25 cellular contexts compared by ENCODE assay signal in genomic region chr18:13775058-13775457, GRCh38. TPM values are rescaled to one million over a fixed set of nuclear protein-coding genes. Genes with fewer than 3 reads are reported as not detected.
"Had no signal": no experiment of that assay in that cellular context is flagged by ENCODE, and none has a peak within 500 bp of the region (broad histone marks: within the 10 kb centered on the region; RNA-seq: fewer than 3 reads in every experiment).

No MANE protein-coding gene starts in this region.

- H3K36me3 ChIP-seq: MG63, SJSA1 had no signal

- H3K4me3 ChIP-seq: MG63, SJSA1, SK-N-MC had no signal

- FAIRE-seq: HepG2, RCC 7860 had no signal

- H3K27ac ChIP-seq: SJSA1, SK-N-MC had no signal

- H3K4me1 ChIP-seq: SJSA1 had no signal

- DNase-seq: IMR-90, Karpas-422, KG1, MG63, NCI-H1092, NCI-H1105 treated with DMSO at 0.1 percent for 48 hours, NCI-H1436, NCI-H187, NCI-H2029, NCI-H2081 treated with DMSO at 0.1 percent for 48 hours, NCI-H2171, NCI-H226, NCI-H446, NCI-H510A, NCI-H524 treated with DMSO at 0.1 percent for 48 hours, NCI-H69, NCI-H774, Right ventricle myocardium superior, RPMI8226, SIG-M5 had no signal

- H3K27me3 ChIP-seq: MG63, SJSA1 had no signal

- H3K9me3 ChIP-seq: MG63, SJSA1 had no signal

- ATAC-seq: HepG2 had no signal

RNA-seq across cellular contexts. Expression of gene MC5R, which starts 48.9 kb away (rescaled TPM):
- total RNA-seq: HepG2, HT-29, IMR-90, Right ventricle myocardium superior, SJSA1 had no signal
